24 cellular contexts compared by ENCODE assay signal in the genomic region with DNA sequence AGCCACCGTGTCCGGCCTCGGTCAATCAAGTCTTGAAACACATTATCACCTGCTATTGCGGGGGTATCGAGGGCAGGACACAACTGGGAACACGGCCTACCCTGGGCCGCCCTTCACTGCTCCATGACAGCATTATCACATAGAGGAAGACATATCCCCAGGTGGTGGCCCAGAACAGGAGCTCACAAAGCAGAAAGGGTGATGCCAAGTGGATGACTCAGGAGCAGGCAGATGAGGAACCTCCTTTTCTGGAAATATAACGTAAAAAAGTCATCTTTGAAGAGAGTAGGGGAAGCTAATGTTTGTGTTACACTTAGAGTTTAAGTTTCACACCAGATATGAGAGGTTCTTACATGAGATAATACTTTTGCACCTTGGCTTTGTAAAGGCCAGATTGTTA. TPM values are rescaled to one million over a fixed set of nuclear protein-coding genes. Genes with fewer than 3 reads are reported as not detected.
"Had no signal": no experiment of that assay in that cellular context is flagged by ENCODE, and none has a peak within 500 bp of the region (broad histone marks: within the 10 kb centered on the region; RNA-seq: fewer than 3 reads in every experiment).

No MANE protein-coding gene starts in this region.

- H3K4me1 ChIP-seq: left ventricle myocardium inferior, prostate gland, spleen, upper lobe of left lung had no signal

- H3K27me3 ChIP-seq: ovary, spleen, upper lobe of left lung had no signal

- DNase-seq: activated CD4-positive, alpha-beta memory T cell treated with anti-CD3 and anti-CD28 coated beads for 36 hours; activated CD4-positive, alpha-beta T cell treated with anti-CD3 and anti-CD28 coated beads for 4 hours; activated CD4-positive, CD25-positive, alpha-beta regulatory T cell; activated naive CD4-positive, alpha-beta T cell treated with anti-CD3 and anti-CD28 coated beads for 36 hours; activated naive CD8-positive, alpha-beta T cell treated with anti-CD3 and anti-CD28 coated beads, Interleukin-2, amount 10 ng/mL, durations not matched to agents 7 days and 5 days; activated T-cell treated with anti-CD3 and anti-CD28 coated beads, Interleukin-2, amount 50 U/mL, for 48 hours; amniotic stem cell; cerebellar nuclear complex; cortex of kidney; erythroblast; foreskin melanocyte; left ventricle myocardium inferior; mammary epithelial cell; ovary; spleen; stimulated activated CD4-positive, alpha-beta T cell treated with anti-CD3 and anti-CD28 coated beads, Interleukin-4, amount 100 ng/mL, for 24 hours; stimulated activated naive CD8-positive, alpha-beta T cell treated with anti-CD3 and anti-CD28 coated beads, Interleukin-15, Interleukin-2, amounts not matched to agents 100 U/mL and 50 U/mL, for 24 hours; T-cell; upper lobe of left lung had no signal

- ATAC-seq: stimulated activated naive CD8-positive, alpha-beta T cell treated with anti-CD3 and anti-CD28 coated beads, Interleukin-15, Interleukin-2, amounts not matched to agents 100 U/mL and 50 U/mL, for 24 hours; T-cell had no signal

- H3K36me3 ChIP-seq: left ventricle myocardium inferior, ovary, prostate gland, spleen, upper lobe of left lung had no signal

- H3K27ac ChIP-seq: left ventricle myocardium inferior, ovary, prostate gland, spleen, upper lobe of left lung had no signal

- H3K4me3 ChIP-seq: left ventricle myocardium inferior, ovary, prostate gland, spleen, upper lobe of left lung had no signal

- H3K9me3 ChIP-seq: left ventricle myocardium inferior, ovary, prostate gland, upper lobe of left lung had no signal

RNA-seq across cellular contexts. Expression of a gene that starts 5.3 kb away (rescaled TPM):
- total RNA-seq: activated CD4-positive, alpha-beta memory T cell treated with anti-CD3 and anti-CD28 coated beads for 36 hours; activated naive CD4-positive, alpha-beta T cell treated with anti-CD3 and anti-CD28 coated beads for 36 hours; activated naive CD8-positive, alpha-beta T cell treated with anti-CD3 and anti-CD28 coated beads, Interleukin-2, amount 10 ng/mL, durations not matched to agents 7 days and 5 days; kidney epithelial cell; left ventricle myocardium inferior; mammary epithelial cell; natural killer cell treated with Interleukin-12 subunit alpha and Interleukin-12 subunit beta and Interleukin-15 and Interleukin-18, amount 100 ng/mL, for 72 hours; spleen; subcutaneous adipose tissue; T-cell; upper lobe of left lung had no signal
- polyA plus RNA-seq: mammary epithelial cell, spleen had no signal

RNA-seq across cellular contexts. Expression of a gene that starts 41.2 kb away (rescaled TPM):
- total RNA-seq: activated CD4-positive, alpha-beta memory T cell treated with anti-CD3 and anti-CD28 coated beads for 36 hours; activated naive CD4-positive, alpha-beta T cell treated with anti-CD3 and anti-CD28 coated beads for 36 hours; activated naive CD8-positive, alpha-beta T cell treated with anti-CD3 and anti-CD28 coated beads, Interleukin-2, amount 10 ng/mL, durations not matched to agents 7 days and 5 days; kidney epithelial cell; left ventricle myocardium inferior; mammary epithelial cell; natural killer cell treated with Interleukin-12 subunit alpha and Interleukin-12 subunit beta and Interleukin-15 and Interleukin-18, amount 100 ng/mL, for 72 hours; spleen; subcutaneous adipose tissue; T-cell; upper lobe of left lung had no signal
- polyA plus RNA-seq: mammary epithelial cell, spleen, thymus had no signal
